2 cellular contexts compared by ENCODE assay signal in genomic region chr7:158607563-158607962, GRCh38.
A peak's percentile ranks its signal among the peaks of the same experiment; 100 is the strongest.
TF ChIP-seq lines count a peak whose summit lies in the region.

No MANE protein-coding gene starts in this region.

TF ChIP-seq in liver, 16 proteins besides CTCF, POLR2A, EP300 and RAD21:
- peak; percentile 93 for TF ChIP-seq NR2F2 (IDR thresholded peaks at IDR 0.05)
- TF ChIP-seq SP1 (IDR thresholded peaks at IDR 0.05), result no peak
- no peak for TF ChIP-seq JUND (IDR thresholded peaks at IDR 0.05)
- no peak for TF ChIP-seq HNF4G (IDR thresholded peaks at IDR 0.05)
- TF ChIP-seq GABPA (IDR thresholded peaks at IDR 0.05 in 1 of 2, conservative IDR thresholded peaks at IDR 0.05 in 1 of 2), result no peak

TF ChIP-seq in HepG2, 621 proteins besides CTCF, POLR2A, EP300 and RAD21:
- TF ChIP-seq MED13 (CRISPR knock-in tag; IDR thresholded peaks at IDR 0.05) (no peak), ZNF790 (CRISPR knock-in tag; IDR thresholded peaks at IDR 0.05; ENCODE audit: borderline replicate concordance) (no peak), ZNF616 (CRISPR knock-in tag; IDR thresholded peaks at IDR 0.05; ENCODE audit: low read depth) (no peak), SNAPC5 (CRISPR knock-in tag; IDR thresholded peaks at IDR 0.05; ENCODE audit: borderline replicate concordance) (no peak), ZBTB21 (CRISPR knock-in tag; IDR thresholded peaks at IDR 0.05) (no peak), ZNF317 (CRISPR knock-in tag; IDR thresholded peaks at IDR 0.05) (no peak), HOMEZ (CRISPR knock-in tag; IDR thresholded peaks at IDR 0.05; ENCODE audit: low read depth) (no peak), SIN3B (IDR thresholded peaks at IDR 0.05; ENCODE audit: low read length) (no peak), ZFX (CRISPR knock-in tag; IDR thresholded peaks at IDR 0.05; ENCODE audit: low read depth) (no peak), ZEB1 (IDR thresholded peaks at IDR 0.05; ENCODE audit: insufficient replicate concordance, low read depth) (no peak), IRF2 (CRISPR knock-in tag; IDR thresholded peaks at IDR 0.05) (no peak), PHF21A (CRISPR knock-in tag; IDR thresholded peaks at IDR 0.05) (no peak)
TF ChIP-seq in HepG2: peak in this region for 0.
